8 cellular contexts compared by ENCODE assay signal in genomic region chr19:15431396-15432017, GRCh38. TPM values are rescaled to one million over a fixed set of nuclear protein-coding genes. Genes with fewer than 3 reads are reported as not detected.
DNase-seq lines count a peak whose midpoint lies in the region; ATAC-seq, FAIRE-seq and TF ChIP-seq lines count a peak whose summit lies in the region.

No MANE protein-coding gene starts in this region.

- H3K36me3 ChIP-seq in DOHH2 (ENCODE audit: control insufficient read depth, low read length) (peaks cover 51% of the 10 kb centered on the region), Peyer's patch (peaks cover 0 to 31% (median 0%) of the 10 kb centered on the region in 3 donors), esophagus muscularis mucosa (peaks cover 16 to 38% (median 36%) of the 10 kb centered on the region in 4 donors), pancreas (peaks cover 0 to 16% (median 0%) of the 10 kb centered on the region in 3 donors)

- intact Hi-C loops in esophagus muscularis mucosa (cut with DNase I) (loop anchor here (5.0 kb wide), 1 partner anchor 164 kb away; no protein-coding TSS in a partner anchor), pancreas (cut with DNase I) (no loop called here)

- H3K9me3 ChIP-seq in DOHH2 (ENCODE audit: control insufficient read depth, insufficient read depth, low read length) (no peaks in the 10 kb centered on the region), Peyer's patch (no peaks in the 10 kb centered on the region), esophagus muscularis mucosa (no peaks in the 10 kb centered on the region), pancreas (no peaks in the 10 kb centered on the region)

- TF ChIP-seq POLR2A in Peyer's patch (IDR thresholded peaks at IDR 0.05): no peak
- TF ChIP-seq POLR2A in esophagus muscularis mucosa (IDR thresholded peaks at IDR 0.05; ENCODE audit: low read depth): no peak

- peaks cover 46% of the 10 kb centered on the region for H3K79me2 ChIP-seq in DOHH2 (ENCODE audit: control insufficient read depth, low read length)

- H3K27ac ChIP-seq in DOHH2 (ENCODE audit: low read depth, low read length): peak overlapping the region; percentile 28; the same call in 1 of the 2 replicates
- H3K27ac ChIP-seq in Peyer's patch: peak overlapping the region in 2 of 4 donors; percentile 62 to 69
- peak overlapping the region; percentile 66 to 84 (median 72) for H3K27ac ChIP-seq in esophagus muscularis mucosa (replicated peaks in 1 of 4)
- no peak overlapping the region for H3K27ac ChIP-seq in pancreas

- H3K27me3 ChIP-seq in DOHH2 (ENCODE audit: control insufficient read depth, low read length) (no peaks in the 10 kb centered on the region), Peyer's patch (no peaks in the 10 kb centered on the region), esophagus muscularis mucosa (no peaks in the 10 kb centered on the region), pancreas (no peaks in the 10 kb centered on the region)

- peak overlapping the region; percentile 100 for H3K4me2 ChIP-seq in DOHH2 (ENCODE audit: low read length)

- H4K20me1 ChIP-seq in DOHH2 (ENCODE audit: control insufficient read depth, insufficient read depth, low read depth, low read length): peaks cover 9% of the 10 kb centered on the region

- H3K4me3 ChIP-seq in DOHH2 (ENCODE audit: low read length) (peak overlapping the region; percentile 98), Peyer's patch (peak overlapping the region; percentile 87 to 100 (median 90)), esophagus muscularis mucosa (peak overlapping the region; percentile 91 to 97 (median 92)), pancreas (peak overlapping the region; percentile 64 to 85 (median 76))

- TF ChIP-seq CTCF in DOHH2 (IDR thresholded peaks at IDR 0.05; ENCODE audit: low read depth, low read length, poor library complexity, severe bottlenecking) (no peak), Peyer's patch (IDR thresholded peaks at IDR 0.05) (no peak), esophagus muscularis mucosa (IDR thresholded peaks at IDR 0.05) (no peak), pancreas (IDR thresholded peaks at IDR 0.05) (no peak)

- no peak for ATAC-seq in pancreas

- WGBS in esophagus muscularis mucosa: 12% methylated on average over 7 of the region's 7 CpGs
- WGBS in pancreas, 2 donors: 13 to 17% methylated on average over 7 of the region's 7 CpGs

- TF ChIP-seq EP300 in esophagus muscularis mucosa (IDR thresholded peaks at IDR 0.05): no peak

- no peaks in the 10 kb centered on the region for H3K9me2 ChIP-seq in DOHH2 (replicated peaks; ENCODE audit: control insufficient read depth, low read length)

- DNase-seq in Peyer's patch: peak in 1 of 3 donors; percentile 36
- no peak for DNase-seq in esophagus muscularis mucosa (ENCODE audit: extremely low spot score)
- DNase-seq in pancreas: peak in 2 of 6 donors; percentile 33 to 39
- no peak for DNase-seq in glomerular visceral epithelial cell (ENCODE audit: extremely low spot score)
- no peak for DNase-seq in GOT3 (lab: John Stamatoyannopoulos, UW)
- DNase-seq in hippocampal formation (lab: John Stamatoyannopoulos, UW): no peak
- no peak for DNase-seq in ureter (ENCODE audit: low spot score)

- no peaks in the 10 kb centered on the region for H3F3A ChIP-seq in DOHH2 (ENCODE audit: control insufficient read depth, insufficient read depth)

- peaks cover 24% of the 10 kb centered on the region for H3K4me1 ChIP-seq in DOHH2 (ENCODE audit: control insufficient read depth, low read length)
- H3K4me1 ChIP-seq in Peyer's patch: peaks cover 0 to 28% (median 15%) of the 10 kb centered on the region in 4 donors
- H3K4me1 ChIP-seq in esophagus muscularis mucosa: peaks cover 37 to 61% (median 50%) of the 10 kb centered on the region in 4 donors
- H3K4me1 ChIP-seq in pancreas: peaks cover 0 to 18% (median 4%) of the 10 kb centered on the region in 3 donors

- FAIRE-seq in pancreas (lab: Jason Lieb, UNC): no peak

RNA-seq across cellular contexts. Expression of gene AKAP8L, which starts 12.7 kb away (rescaled TPM):
- total RNA-seq in Peyer's patch (100 to 1,000 TPM; 129 to 275 (median 247) TPM), esophagus muscularis mucosa (10 to 100 TPM; 52.8 to 87.8 (median 69.4) TPM), pancreas (10 to 100 TPM; 32.7 to 74.8 (median 47.7) TPM), ureter (133 TPM)
- 100 to 1,000 TPM; 167 to 239 TPM for polyA plus RNA-seq in pancreas

RNA-seq across cellular contexts. Expression of gene WIZ, which starts 18.2 kb away (rescaled TPM):
- 10 to 100 TPM; 25.4 to 45.2 (median 40.6) TPM for total RNA-seq in Peyer's patch
- total RNA-seq in esophagus muscularis mucosa: 10 to 100 TPM; 36.1 to 74.3 (median 50.3) TPM
- total RNA-seq in pancreas: 10 to 100 TPM; 11.0 to 20.7 (median 15.7) TPM
- 10 to 100 TPM; 15.5 to 23.2 TPM for polyA plus RNA-seq in pancreas
- 42.3 TPM for total RNA-seq in ureter

RNA-seq across cellular contexts. Expression of gene RASAL3, which starts 32.8 kb away (rescaled TPM):
- total RNA-seq in Peyer's patch (10 to 100 TPM in 1 of 4 donors, 1 to 10 TPM in 3; 6.6 to 66.0 (median 6.9) TPM), esophagus muscularis mucosa (1 to 10 TPM; 2.5 to 3.9 (median 2.8) TPM), pancreas (1 to 10 TPM in 3 of 6 donors, under 1 TPM in 3; 0.83 to 4.1 (median 1.3) TPM), ureter (3.9 TPM)
- polyA plus RNA-seq in pancreas: 1 to 10 TPM; 1.8 to 7.5 TPM

RNA-seq across cellular contexts. Expression of gene PGLYRP2, which starts 47.8 kb away (rescaled TPM):
- total RNA-seq in Peyer's patch: not detected
- not detected for total RNA-seq in esophagus muscularis mucosa
- under 1 TPM in 1 of 6 donors, not detected in 5; 0.16 TPM for total RNA-seq in pancreas
- not detected for polyA plus RNA-seq in pancreas
- 0.34 TPM for total RNA-seq in ureter

RNA-seq across cellular contexts. Expression of gene AKAP8, which starts 51.9 kb away (rescaled TPM):
- total RNA-seq in Peyer's patch (10 to 100 TPM; 27.1 to 86.6 (median 58.5) TPM), esophagus muscularis mucosa (10 to 100 TPM; 25.2 to 34.3 (median 29.6) TPM), pancreas (10 to 100 TPM; 14.7 to 23.1 (median 16.5) TPM), ureter (69.7 TPM)
- 10 to 100 TPM; 23.5 to 25.9 TPM for polyA plus RNA-seq in pancreas

Comparison
In these comparisons a context has a peak if more than half of its experiments do, and no peak if none do; other contexts are left out.
1. H3K27ac ChIP-seq: peak in DOHH2 (single experiment) and esophagus muscularis mucosa (4 of 4); none in pancreas (0 of 4).
2. Peak in every context shown above with its lines, with median percentiles within 50 percentile points of each other: H3K4me3 ChIP-seq.